ENCODE assay signal across 1 cellular context in the genomic region with DNA sequence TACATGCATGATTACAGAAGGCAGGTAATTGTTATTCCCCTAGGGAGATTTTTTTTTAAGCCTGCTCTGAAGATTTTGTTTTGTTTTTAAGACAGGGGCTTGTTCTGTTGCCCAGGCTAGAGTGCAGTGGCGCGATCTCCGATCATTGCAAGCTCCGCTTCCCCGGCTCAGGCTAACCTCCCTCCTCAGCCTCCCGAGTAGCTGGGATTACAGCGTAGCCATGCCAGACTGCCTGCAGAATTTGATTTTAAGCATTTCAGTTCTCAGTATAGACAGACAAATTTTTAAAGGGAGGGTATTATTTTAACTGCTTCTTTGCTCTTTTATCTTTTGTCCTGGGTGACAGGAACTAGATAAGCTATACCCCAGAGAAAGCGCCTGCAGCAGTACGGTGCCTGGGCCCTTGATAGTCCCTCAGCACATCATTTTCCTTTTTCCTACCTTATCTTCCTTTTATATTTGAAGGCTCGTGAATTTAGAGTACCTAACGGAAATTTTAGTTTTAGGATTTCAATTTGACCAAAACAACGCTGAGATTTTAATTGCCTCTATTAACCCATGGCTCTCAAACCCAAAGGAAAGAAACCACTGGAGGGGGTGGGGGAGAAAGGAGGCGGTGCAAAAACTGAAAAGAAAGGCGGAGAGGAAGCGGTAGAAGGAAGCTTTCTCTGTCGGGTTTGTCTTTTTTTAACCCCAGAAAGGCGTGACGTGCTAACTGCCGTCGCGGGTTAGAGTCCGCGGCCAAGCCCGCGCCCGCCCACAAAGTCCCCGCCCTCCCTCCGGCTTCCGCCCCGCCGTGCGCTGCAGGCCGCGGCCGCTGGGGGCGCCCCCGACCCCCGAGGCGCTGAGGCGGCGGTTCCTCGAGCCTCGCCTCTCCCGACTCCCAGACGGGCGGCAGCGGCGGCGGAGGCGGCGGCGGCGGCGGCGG.
TF ChIP-seq lines count a peak whose summit lies in the region.

Gene EEIG2, plus strand, starts transcription at position 886 of the 928 bp plus-strand sequence. CDS start 329 bp downstream, outside the sequence.

TF ChIP-seq in GM12878, 131 proteins besides CTCF, POLR2A, EP300 and RAD21 (continued from another document and continues in another):
- TF ChIP-seq MXI1 (IDR thresholded peaks at IDR 0.05; ENCODE audit: low read depth, low read length), result peak; percentile 68; the same call in 1 of the 2 replicates
- no peak; the same call in 1 of the 2 replicates for TF ChIP-seq MAX (IDR thresholded peaks at IDR 0.05; ENCODE audit: low read depth, low read length)
- peak; percentile 45; the same call in 1 of the 2 replicates for TF ChIP-seq NFIC (IDR thresholded peaks at IDR 0.05; ENCODE audit: low read depth, low read length)
- TF ChIP-seq SUZ12 (IDR thresholded peaks at IDR 0.05; ENCODE audit: unreplicated experiment), result no peak
- 0 out of 2 replicates have a peak, but pooled peaks have one; percentile 43 for TF ChIP-seq TBL1XR1 (IDR thresholded peaks at IDR 0.05; ENCODE audit: low read depth, low read length)
- TF ChIP-seq BHLHE40 (IDR thresholded peaks at IDR 0.05; ENCODE audit: borderline replicate concordance in 1 of 2, low read depth in 2 of 2, low read length in 1 of 2), result peak; percentile 53 to 65; a peak in 3 of 4 replicates
- no peak for TF ChIP-seq SUPT20H (IDR thresholded peaks at IDR 0.05; ENCODE audit: borderline replicate concordance, control insufficient read depth, low read depth, low read length)
- TF ChIP-seq, protein P1, sequence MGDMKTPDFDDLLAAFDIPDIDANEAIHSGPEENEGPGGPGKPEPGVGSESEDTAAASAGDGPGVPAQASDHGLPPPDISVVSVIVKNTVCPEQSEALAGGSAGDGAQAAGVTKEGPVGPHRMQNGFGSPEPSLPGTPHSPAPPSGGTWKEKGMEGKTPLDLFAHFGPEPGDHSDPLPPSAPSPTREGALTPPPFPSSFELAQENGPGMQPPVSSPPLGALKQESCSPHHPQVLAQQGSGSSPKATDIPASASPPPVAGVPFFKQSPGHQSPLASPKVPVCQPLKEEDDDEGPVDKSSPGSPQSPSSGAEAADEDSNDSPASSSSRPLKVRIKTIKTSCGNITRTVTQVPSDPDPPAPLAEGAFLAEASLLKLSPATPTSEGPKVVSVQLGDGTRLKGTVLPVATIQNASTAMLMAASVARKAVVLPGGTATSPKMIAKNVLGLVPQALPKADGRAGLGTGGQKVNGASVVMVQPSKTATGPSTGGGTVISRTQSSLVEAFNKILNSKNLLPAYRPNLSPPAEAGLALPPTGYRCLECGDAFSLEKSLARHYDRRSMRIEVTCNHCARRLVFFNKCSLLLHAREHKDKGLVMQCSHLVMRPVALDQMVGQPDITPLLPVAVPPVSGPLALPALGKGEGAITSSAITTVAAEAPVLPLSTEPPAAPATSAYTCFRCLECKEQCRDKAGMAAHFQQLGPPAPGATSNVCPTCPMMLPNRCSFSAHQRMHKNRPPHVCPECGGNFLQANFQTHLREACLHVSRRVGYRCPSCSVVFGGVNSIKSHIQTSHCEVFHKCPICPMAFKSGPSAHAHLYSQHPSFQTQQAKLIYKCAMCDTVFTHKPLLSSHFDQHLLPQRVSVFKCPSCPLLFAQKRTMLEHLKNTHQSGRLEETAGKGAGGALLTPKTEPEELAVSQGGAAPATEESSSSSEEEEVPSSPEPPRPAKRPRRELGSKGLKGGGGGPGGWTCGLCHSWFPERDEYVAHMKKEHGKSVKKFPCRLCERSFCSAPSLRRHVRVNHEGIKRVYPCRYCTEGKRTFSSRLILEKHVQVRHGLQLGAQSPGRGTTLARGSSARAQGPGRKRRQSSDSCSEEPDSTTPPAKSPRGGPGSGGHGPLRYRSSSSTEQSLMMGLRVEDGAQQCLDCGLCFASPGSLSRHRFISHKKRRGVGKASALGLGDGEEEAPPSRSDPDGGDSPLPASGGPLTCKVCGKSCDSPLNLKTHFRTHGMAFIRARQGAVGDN (IDR thresholded peaks at IDR 0.05), result peak; percentile 38; the same call in 1 of the 2 replicates
- peak; percentile 61; the same call in 1 of the 2 replicates for TF ChIP-seq RELB (IDR thresholded peaks at IDR 0.05; ENCODE audit: low read depth)
- no peak for TF ChIP-seq KDM1A (IDR thresholded peaks at IDR 0.05; ENCODE audit: borderline replicate concordance)
- TF ChIP-seq SPI1 (IDR thresholded peaks at IDR 0.05; ENCODE audit: borderline replicate concordance, insufficient read depth, low read depth, low read length), result peak; percentile 69; the same call in 1 of the 2 replicates
- peak; percentile 65 for TF ChIP-seq MEF2A (IDR thresholded peaks at IDR 0.05; ENCODE audit: insufficient read depth, low read depth, low read length)
- peak; percentile 10 for TF ChIP-seq MEF2B (IDR thresholded peaks at IDR 0.05; ENCODE audit: partially characterized antibody, poor library complexity, severe bottlenecking)
- peak; percentile 51; the same call in 1 of the 2 replicates for TF ChIP-seq PAX5 (IDR thresholded peaks at IDR 0.05; ENCODE audit: borderline replicate concordance, low read depth, low read length)
- no peak for TF ChIP-seq ELK1 (IDR thresholded peaks at IDR 0.05; ENCODE audit: low read depth, low read length)
- peak; percentile 38; the same call in 1 of the 2 replicates for TF ChIP-seq ATF2 (IDR thresholded peaks at IDR 0.05; ENCODE audit: low read length)
- no peak for TF ChIP-seq REST (IDR thresholded peaks at IDR 0.05; ENCODE audit: low read depth, low read length)
- 0 out of 2 replicates have a peak, but pooled peaks have one; percentile 9 for TF ChIP-seq SMC3 (IDR thresholded peaks at IDR 0.05; ENCODE audit: borderline replicate concordance, low read length)
- TF ChIP-seq, protein P2, sequence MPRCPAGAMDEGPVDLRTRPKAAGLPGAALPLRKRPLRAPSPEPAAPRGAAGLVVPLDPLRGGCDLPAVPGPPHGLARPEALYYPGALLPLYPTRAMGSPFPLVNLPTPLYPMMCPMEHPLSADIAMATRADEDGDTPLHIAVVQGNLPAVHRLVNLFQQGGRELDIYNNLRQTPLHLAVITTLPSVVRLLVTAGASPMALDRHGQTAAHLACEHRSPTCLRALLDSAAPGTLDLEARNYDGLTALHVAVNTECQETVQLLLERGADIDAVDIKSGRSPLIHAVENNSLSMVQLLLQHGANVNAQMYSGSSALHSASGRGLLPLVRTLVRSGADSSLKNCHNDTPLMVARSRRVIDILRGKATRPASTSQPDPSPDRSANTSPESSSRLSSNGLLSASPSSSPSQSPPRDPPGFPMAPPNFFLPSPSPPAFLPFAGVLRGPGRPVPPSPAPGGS (IDR thresholded peaks at IDR 0.05; ENCODE audit: borderline replicate concordance, insufficient read depth, low read depth, low read length, poor library complexity, severe bottlenecking), result peak; percentile 64
- TF ChIP-seq YY1 (IDR thresholded peaks at IDR 0.05; ENCODE audit: low read depth, low read length), result peak; percentile 73
- TF ChIP-seq NBN (IDR thresholded peaks at IDR 0.05), result peak; percentile 60
- no peak for TF ChIP-seq MYC (IDR thresholded peaks at IDR 0.05; ENCODE audit: insufficient read depth, insufficient read length, insufficient replicate concordance, low read length, severe bottlenecking)
- TF ChIP-seq MYB (IDR thresholded peaks at IDR 0.05; ENCODE audit: borderline replicate concordance, low read depth, low read length), result no peak
- TF ChIP-seq, protein P3, sequence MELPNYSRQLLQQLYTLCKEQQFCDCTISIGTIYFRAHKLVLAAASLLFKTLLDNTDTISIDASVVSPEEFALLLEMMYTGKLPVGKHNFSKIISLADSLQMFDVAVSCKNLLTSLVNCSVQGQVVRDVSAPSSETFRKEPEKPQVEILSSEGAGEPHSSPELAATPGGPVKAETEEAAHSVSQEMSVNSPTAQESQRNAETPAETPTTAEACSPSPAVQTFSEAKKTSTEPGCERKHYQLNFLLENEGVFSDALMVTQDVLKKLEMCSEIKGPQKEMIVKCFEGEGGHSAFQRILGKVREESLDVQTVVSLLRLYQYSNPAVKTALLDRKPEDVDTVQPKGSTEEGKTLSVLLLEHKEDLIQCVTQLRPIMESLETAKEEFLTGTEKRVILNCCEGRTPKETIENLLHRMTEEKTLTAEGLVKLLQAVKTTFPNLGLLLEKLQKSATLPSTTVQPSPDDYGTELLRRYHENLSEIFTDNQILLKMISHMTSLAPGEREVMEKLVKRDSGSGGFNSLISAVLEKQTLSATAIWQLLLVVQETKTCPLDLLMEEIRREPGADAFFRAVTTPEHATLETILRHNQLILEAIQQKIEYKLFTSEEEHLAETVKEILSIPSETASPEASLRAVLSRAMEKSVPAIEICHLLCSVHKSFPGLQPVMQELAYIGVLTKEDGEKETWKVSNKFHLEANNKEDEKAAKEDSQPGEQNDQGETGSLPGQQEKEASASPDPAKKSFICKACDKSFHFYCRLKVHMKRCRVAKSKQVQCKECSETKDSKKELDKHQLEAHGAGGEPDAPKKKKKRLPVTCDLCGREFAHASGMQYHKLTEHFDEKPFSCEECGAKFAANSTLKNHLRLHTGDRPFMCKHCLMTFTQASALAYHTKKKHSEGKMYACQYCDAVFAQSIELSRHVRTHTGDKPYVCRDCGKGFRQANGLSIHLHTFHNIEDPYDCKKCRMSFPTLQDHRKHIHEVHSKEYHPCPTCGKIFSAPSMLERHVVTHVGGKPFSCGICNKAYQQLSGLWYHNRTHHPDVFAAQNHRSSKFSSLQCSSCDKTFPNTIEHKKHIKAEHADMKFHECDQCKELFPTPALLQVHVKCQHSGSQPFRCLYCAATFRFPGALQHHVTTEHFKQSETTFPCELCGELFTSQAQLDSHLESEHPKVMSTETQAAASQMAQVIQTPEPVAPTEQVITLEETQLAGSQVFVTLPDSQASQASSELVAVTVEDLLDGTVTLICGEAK (IDR thresholded peaks at IDR 0.05; ENCODE audit: borderline replicate concordance), result peak; percentile 41; the same call in 1 of the 2 replicates
- no peak for TF ChIP-seq PKNOX1 (IDR thresholded peaks at IDR 0.05)
- TF ChIP-seq RB1 (IDR thresholded peaks at IDR 0.05; ENCODE audit: borderline replicate concordance), result peak; percentile 55; the same call in 1 of the 2 replicates
- TF ChIP-seq ZNF217 (IDR thresholded peaks at IDR 0.05), result no peak
- TF ChIP-seq TCF12 (IDR thresholded peaks at IDR 0.05; ENCODE audit: low read depth, low read length), result 0 out of 2 replicates have a peak, but pooled peaks have one; percentile 35
